ENCODE assay signal across 11 cellular contexts in the genomic region with DNA sequence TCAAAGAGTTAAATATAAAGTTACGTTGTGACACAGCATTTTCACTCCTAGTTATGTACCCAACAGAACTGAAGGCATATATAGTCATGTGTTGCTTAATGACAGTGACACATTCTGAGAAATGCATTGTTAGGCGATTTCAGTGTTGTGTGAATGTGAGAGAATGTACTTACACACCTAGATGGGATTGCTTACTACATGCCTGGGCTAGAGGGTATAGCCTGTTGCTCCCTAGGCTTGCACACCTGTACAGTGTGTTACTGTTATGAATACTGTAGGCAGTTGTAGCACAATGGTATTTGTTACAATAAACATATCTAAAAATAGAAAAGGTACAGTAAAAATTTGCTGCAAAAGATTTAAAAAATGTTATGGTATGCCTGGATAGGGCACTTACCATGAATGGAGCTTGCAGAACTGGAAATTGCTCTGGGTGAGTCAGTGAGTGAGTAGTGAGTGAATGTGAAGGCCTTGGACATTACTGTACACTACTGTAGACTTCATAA.
DNase-seq lines count a peak whose midpoint lies in the region; ATAC-seq, FAIRE-seq and TF ChIP-seq lines count a peak whose summit lies in the region.
"Had no signal": no experiment of that assay in that cellular context is flagged by ENCODE, and none has a peak within 500 bp of the region (broad histone marks: within the 10 kb centered on the region; RNA-seq: fewer than 3 reads in every experiment).

No MANE protein-coding gene starts in this region.

- 73 to 74% methylated on average over 2 of the region's 2 CpGs for WGBS in pancreas, 2 donors

- peaks cover 16% of the 10 kb centered on the region for H3K4me1 ChIP-seq in SJSA1 (replicated peaks)
- no peaks in the 10 kb centered on the region for H3K4me1 ChIP-seq in pancreas

- H3K36me3 ChIP-seq in SJSA1 (peaks cover 14% of the 10 kb centered on the region), pancreas (no peaks in the 10 kb centered on the region)

- intact Hi-C loops in pancreas (cut with DNase I) = no loop called here

- H3K4me3 ChIP-seq in SJSA1 (no peak overlapping the region), pancreas (no peak overlapping the region)

- no peak for TF ChIP-seq CTCF in pancreas (IDR thresholded peaks at IDR 0.05)

- no peak for FAIRE-seq in pancreas (lab: Jason Lieb, UNC)

- H3K9me3 ChIP-seq in SJSA1 (replicated peaks) (no peaks in the 10 kb centered on the region), pancreas (no peaks in the 10 kb centered on the region)
- H3K9me3 ChIP-seq: neutrophil had no signal

- H3K27me3 ChIP-seq in SJSA1 (replicated peaks) (no peaks in the 10 kb centered on the region), pancreas (no peaks in the 10 kb centered on the region)
- H3K27me3 ChIP-seq: neutrophil had no signal

- peak; percentile 48 to 53 for DNase-seq in SJSA1 (ENCODE audit: low read depth in 1 of 2, low spot score in 2 of 2)
- DNase-seq in pancreas = no peak
- no peak for DNase-seq in Kasumi-1 (lab: John Stamatoyannopoulos, UW)
- DNase-seq in NCI-H2171 (lab: John Stamatoyannopoulos, UW) = no peak
- no peak for DNase-seq in glomerular visceral epithelial cell (ENCODE audit: extremely low spot score)
- DNase-seq in cerebellum (ENCODE audit: low spot score) = no peak
- DNase-seq: activated CD8-positive, alpha-beta memory T cell treated with anti-CD3 and anti-CD28 coated beads for 24 hours; NCI-H2029 had no signal

- ATAC-seq in GM18907 (IDR thresholded peaks at IDR 0.05; ENCODE audit: unreplicated experiment) (peak; percentile 60), HG03108 (IDR thresholded peaks at IDR 0.05; ENCODE audit: unreplicated experiment) (peak; percentile 56), pancreas (peak in 3 of 4 donors; percentile 12 to 54 (median 40))

- peak overlapping the region; percentile 42 for H3K27ac ChIP-seq in SJSA1
- H3K27ac ChIP-seq in pancreas = no peak overlapping the region
- H3K27ac ChIP-seq: neutrophil had no signal

Comparison
In these comparisons a context has a peak if more than half of its experiments do, and no peak if none do; other contexts are left out.
1. DNase-seq: peak in SJSA1 (2 of 2); none in pancreas (0 of 6), Kasumi-1 (0 of 2), NCI-H2171 (single experiment), glomerular visceral epithelial cell (single experiment) and cerebellum (single experiment).
2. Peak in every context shown above with its lines, with median percentiles within 50 percentile points of each other: ATAC-seq.